Comparison of ENCODE assay signal across 8 cellular contexts in the genomic region with DNA sequence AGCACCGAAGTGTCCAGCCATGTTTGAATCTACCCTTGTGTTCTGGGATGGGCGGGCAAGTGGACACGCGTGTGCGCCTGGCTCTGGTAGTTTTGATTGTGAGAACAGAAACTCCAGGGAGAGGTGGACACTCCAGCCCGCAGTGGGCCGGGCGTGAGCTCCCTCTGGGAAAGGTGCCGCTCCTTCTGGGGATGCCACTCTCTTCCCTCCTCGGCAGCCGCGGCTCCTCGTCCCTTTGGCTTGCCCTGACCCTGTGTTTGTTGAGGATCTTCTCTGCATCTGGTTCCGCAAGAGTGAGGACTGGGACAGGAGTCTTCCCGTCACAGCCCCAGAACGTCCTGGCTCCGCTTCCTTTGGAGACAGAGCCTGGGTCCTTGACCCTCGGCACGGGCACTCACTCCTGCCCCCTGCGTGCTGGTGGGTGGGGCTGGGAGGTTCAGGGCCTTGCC. TPM values are rescaled to one million over a fixed set of nuclear protein-coding genes. Genes with fewer than 3 reads are reported as not detected.
A peak's percentile ranks its signal among the peaks of the same experiment; 100 is the strongest.
DNase-seq lines count a peak whose midpoint lies in the region; ATAC-seq and TF ChIP-seq lines count a peak whose summit lies in the region.

No MANE protein-coding gene starts in this region.

- in situ Hi-C loops in KBM-7 (cut with MboI; ENCODE audit: low pct_unique_long_range_greater_than_20kb, low sequenced_read_pairs): no loop called here

- H3K36me3 ChIP-seq in adipocyte (ENCODE audit: control insufficient read depth, insufficient read depth, low read length, severe bottlenecking) (no peaks in the 10 kb centered on the region), right lobe of liver (no peaks in the 10 kb centered on the region), thoracic aorta (no peaks in the 10 kb centered on the region)

- DNase-seq in activated CD8-positive, alpha-beta memory T cell treated with anti-CD3 and anti-CD28 coated beads, Interleukin-2, amount 50 U/mL, for 48 hours: peak; percentile 61
- no peak for DNase-seq in activated CD8-positive, alpha-beta memory T cell treated with anti-CD3 and anti-CD28 coated beads, Interleukin-2, amount 50 U/mL, for 4 hours
- DNase-seq in adipocyte (ENCODE audit: low read depth) (no peak), right lobe of liver (no peak), thoracic aorta (ENCODE audit: low spot score) (no peak), KBM-7 (no peak)

- no peaks in the 10 kb centered on the region for H3K9me3 ChIP-seq in adipocyte (ENCODE audit: control insufficient read depth, low read length)
- H3K9me3 ChIP-seq in right lobe of liver: no peaks in the 10 kb centered on the region
- no peaks in the 10 kb centered on the region for H3K9me3 ChIP-seq in thoracic aorta

- peak overlapping the region; percentile 90 for H3K4me3 ChIP-seq in adipocyte (ENCODE audit: low read length)
- peak overlapping the region; percentile 73 to 98 (median 78) for H3K4me3 ChIP-seq in right lobe of liver
- peak overlapping the region; percentile 94 for H3K4me3 ChIP-seq in thoracic aorta

- H3K27ac ChIP-seq in right lobe of liver (no peak overlapping the region), thoracic aorta (no peak overlapping the region)

- no peak for ATAC-seq in right lobe of liver
- no peak for ATAC-seq in thoracic aorta (ENCODE audit: insufficient number of reproducible peaks, low FRiP score, low read depth)
- no peak for ATAC-seq in HG03469 (IDR thresholded peaks at IDR 0.05; ENCODE audit: unreplicated experiment)
- ATAC-seq in GM19463 (IDR thresholded peaks at IDR 0.05; ENCODE audit: unreplicated experiment): no peak

- H3K9ac ChIP-seq in adipocyte (ENCODE audit: low read length): peak overlapping the region; percentile 95

- H3K4me1 ChIP-seq in adipocyte (ENCODE audit: control insufficient read depth, insufficient read depth, low read length) (peaks cover 26% of the 10 kb centered on the region), right lobe of liver (peaks cover 0 to 20% (median 5%) of the 10 kb centered on the region in 4 donors), thoracic aorta (ENCODE audit: control insufficient read depth in 1 of 2, low read depth in 2 of 2) (peaks cover 16 to 42% of the 10 kb centered on the region in 2 donors)

- TF ChIP-seq CTCF in right lobe of liver (IDR thresholded peaks at IDR 0.05) (no peak), thoracic aorta (IDR thresholded peaks at IDR 0.05) (no peak)

- H3K27me3 ChIP-seq in adipocyte (replicated peaks; ENCODE audit: control insufficient read depth, insufficient read depth, low read length) (no peaks in the 10 kb centered on the region), right lobe of liver (no peaks in the 10 kb centered on the region), thoracic aorta (replicated peaks; ENCODE audit: insufficient read depth) (no peaks in the 10 kb centered on the region)

- TF ChIP-seq POLR2A in right lobe of liver (IDR thresholded peaks at IDR 0.05): no peak

- 59% methylated on average over 6 of the region's 20 CpGs for WGBS in right lobe of liver (ENCODE audit: insufficient coverage, low coverage, low lambda C conversion rate, missing lambda C conversion rate)

- intact Hi-C loops in right lobe of liver (cut with DNase I): loop anchor here in 1 of 2 donors (10.0 kb wide), 1 partner anchor 314 kb away; no protein-coding TSS in a partner anchor

RNA-seq across cellular contexts. Expression of a gene that starts 1.3 kb away (rescaled TPM):
- 10 to 100 TPM in 1 of 6 experiments, 1 to 10 TPM in 5; 7.5 to 10.4 (median 8.2) TPM for total RNA-seq in right lobe of liver
- 10 to 100 TPM; 25.0 to 28.0 TPM for total RNA-seq in thoracic aorta
